Comparison of ENCODE assay signal across 12 cellular contexts in genomic region chr1:61640531-61641125, GRCh38.
A peak's percentile ranks its signal among the peaks of the same experiment; 100 is the strongest.
DNase-seq lines count a peak whose midpoint lies in the region; ATAC-seq and TF ChIP-seq lines count a peak whose summit lies in the region.
"Had no signal": no experiment of that assay in that cellular context is flagged by ENCODE, and none has a peak within 500 bp of the region (broad histone marks: within the 10 kb centered on the region; RNA-seq: fewer than 3 reads in every experiment).

No MANE protein-coding gene starts in this region.

- CTCF ChIA-PET in activated CD4-positive, alpha-beta T cell treated with anti-CD3 and anti-CD28 coated beads for 36 hours (lab: Charles Lee), result interaction anchor here (0.9 to 1.6 kb wide), 3 partner anchors 8 to 52 kb away, joined by 3 to 12 read pairs (median 3); no protein-coding TSS in a partner anchor

- no peak overlapping the region; the same call in 1 of the 2 replicates for H3K27ac ChIP-seq in SJCRH30
- H3K27ac ChIP-seq in lower lobe of right lung, result peak overlapping the region; percentile 78
- peak overlapping the region; percentile 84 to 90 for H3K27ac ChIP-seq in tibial artery

- H3K27me3 Mint-ChIP-seq in activated CD4-positive, alpha-beta T cell treated with anti-CD3 and anti-CD28 coated beads for 36 hours, result no peaks in the 10 kb centered on the region
- H3K27me3 Mint-ChIP-seq: central memory CD8-positive, alpha-beta T cell had no signal

- no peaks in the 10 kb centered on the region for H3K36me3 Mint-ChIP-seq in activated CD4-positive, alpha-beta T cell treated with anti-CD3 and anti-CD28 coated beads for 36 hours (ENCODE audit: low read depth)

- H3K27me3 ChIP-seq in SJCRH30 (no peaks in the 10 kb centered on the region), lower lobe of right lung (ENCODE audit: low read depth) (no peaks in the 10 kb centered on the region), tibial artery (no peaks in the 10 kb centered on the region)

- peaks cover 11% of the 10 kb centered on the region for H3K4me1 Mint-ChIP-seq in activated CD4-positive, alpha-beta T cell treated with anti-CD3 and anti-CD28 coated beads for 36 hours

- no peak for TF ChIP-seq CTCF in lower lobe of right lung (IDR thresholded peaks at IDR 0.05)
- TF ChIP-seq CTCF in tibial artery (IDR thresholded peaks at IDR 0.05), result no peak
- TF ChIP-seq CTCF in mucosa of descending colon (IDR thresholded peaks at IDR 0.05), result no peak

- H3K9me3 ChIP-seq in SJCRH30 (replicated peaks), result no peaks in the 10 kb centered on the region
- no peaks in the 10 kb centered on the region for H3K9me3 ChIP-seq in lower lobe of right lung
- H3K9me3 ChIP-seq in tibial artery, result no peaks in the 10 kb centered on the region
- no peaks in the 10 kb centered on the region for H3K9me3 ChIP-seq in mucosa of descending colon

- POLR2A ChIA-PET in activated CD4-positive, alpha-beta T cell treated with anti-CD3 and anti-CD28 coated beads for 36 hours (lab: Charles Lee), result no interaction called here

- peak; percentile 12 for DNase-seq in activated CD4-positive, alpha-beta T cell treated with anti-CD3 and anti-CD28 coated beads for 48 hours
- no peak for DNase-seq in activated CD4-positive, alpha-beta T cell treated with anti-CD3 and anti-CD28 coated beads for 36 hours
- DNase-seq in SJCRH30, result peak; percentile 67 to 83
- DNase-seq in lower lobe of right lung, result no peak
- DNase-seq in tibial artery, result no peak
- no peak for DNase-seq in mucosa of descending colon
- DNase-seq in amygdala (lab: John Stamatoyannopoulos, UW), result no peak
- DNase-seq in activated effector memory CD4-positive, alpha-beta T cell treated with Interleukin-2 at 50 U/mL for 16 hours, result no peak
- DNase-seq: EL, NCI-H1436, T1000 had no signal

- no peak overlapping the region for H3K4me3 Mint-ChIP-seq in activated CD4-positive, alpha-beta T cell treated with anti-CD3 and anti-CD28 coated beads for 36 hours

- H3K4me1 ChIP-seq in SJCRH30, result peaks cover 11% of the 10 kb centered on the region
- peaks cover 16% of the 10 kb centered on the region for H3K4me1 ChIP-seq in lower lobe of right lung
- H3K4me1 ChIP-seq in tibial artery, result peaks cover 0 to 63% (median 34%) of the 10 kb centered on the region in 4 donors
- no peaks in the 10 kb centered on the region for H3K4me1 ChIP-seq in mucosa of descending colon (ENCODE audit: low read depth)

- H3K4me3 ChIP-seq in SJCRH30, result no peak overlapping the region
- no peak overlapping the region for H3K4me3 ChIP-seq in lower lobe of right lung
- H3K4me3 ChIP-seq in tibial artery, result no peak overlapping the region
- H3K4me3 ChIP-seq in mucosa of descending colon, result no peak overlapping the region

- H3K27ac Mint-ChIP-seq in activated CD4-positive, alpha-beta T cell treated with anti-CD3 and anti-CD28 coated beads for 36 hours, result no peak overlapping the region

- H3K36me3 ChIP-seq in SJCRH30 (no peaks in the 10 kb centered on the region), lower lobe of right lung (no peaks in the 10 kb centered on the region), tibial artery (no peaks in the 10 kb centered on the region), mucosa of descending colon (ENCODE audit: low read depth) (no peaks in the 10 kb centered on the region)

- intact Hi-C loops in activated CD4-positive, alpha-beta T cell treated with anti-CD3 and anti-CD28 coated beads for 36 hours (cut with DNase I, micrococcal nuclease), result loop anchor here (2.0 to 10.0 kb wide), 3 partner anchors 93 to 214 kb away; no protein-coding TSS in a partner anchor
- intact Hi-C loops in lower lobe of right lung (cut with DNase I), result no loop called here
- intact Hi-C loops in tibial artery (cut with DNase I; ENCODE audit: low total_unique reads), result loop anchor here (10.0 kb wide), 2 partner anchors 186 to 596 kb away; no protein-coding TSS in a partner anchor
- intact Hi-C loops in mucosa of descending colon (cut with DNase I, micrococcal nuclease), result no loop called here

- no peak for ATAC-seq in activated CD4-positive, alpha-beta T cell treated with anti-CD3 and anti-CD28 coated beads for 36 hours
- ATAC-seq in lower lobe of right lung (no peak), mucosa of descending colon (no peak)

- H3K9me3 Mint-ChIP-seq in activated CD4-positive, alpha-beta T cell treated with anti-CD3 and anti-CD28 coated beads for 36 hours (ENCODE audit: low read depth), result no peaks in the 10 kb centered on the region
- H3K9me3 Mint-ChIP-seq: central memory CD8-positive, alpha-beta T cell had no signal

Comparison
In these comparisons a context has a peak if more than half of its experiments do, and no peak if none do; other contexts are left out.
1. DNase-seq: peak in activated CD4-positive, alpha-beta T cell treated with anti-CD3 and anti-CD28 coated beads for 48 hours (single experiment) and SJCRH30 (2 of 2); none in activated CD4-positive, alpha-beta T cell treated with anti-CD3 and anti-CD28 coated beads for 36 hours (single experiment), lower lobe of right lung (single experiment), tibial artery (0 of 2), mucosa of descending colon (0 of 3), amygdala (0 of 56) and activated effector memory CD4-positive, alpha-beta T cell treated with Interleukin-2 at 50 U/mL for 16 hours (single experiment).
2. intact Hi-C loops: an anchor here in activated CD4-positive, alpha-beta T cell treated with anti-CD3 and anti-CD28 coated beads for 36 hours (2.0 to 10.0 kb wide) and tibial artery (10.0 kb wide); none called in lower lobe of right lung and mucosa of descending colon.